Comparison of ENCODE assay signal across 8 cellular contexts in genomic region chr19:2061936-2062729, GRCh38. TPM values are rescaled to one million over a fixed set of nuclear protein-coding genes. Genes with fewer than 3 reads are reported as not detected.
DNase-seq lines count a peak whose midpoint lies in the region; ATAC-seq, FAIRE-seq and TF ChIP-seq lines count a peak whose summit lies in the region.

No MANE protein-coding gene starts in this region.

- H3K9me3 ChIP-seq in PC-9 (ENCODE audit: insufficient read depth, low read depth) (no peaks in the 10 kb centered on the region), pancreas (no peaks in the 10 kb centered on the region)

- CTCF ChIA-PET in PC-9 (lab: Charles Lee): interaction anchor here (0.6 kb wide), 2 partner anchors 26 to 201 kb away, joined by 3 to 4 read pairs; no protein-coding TSS in a partner anchor

- peak overlapping the region; percentile 88 for H2AFZ ChIP-seq in PC-9

- peak overlapping the region; percentile 85 for H3K4me2 ChIP-seq in PC-9

- POLR2A ChIA-PET in PC-9 (lab: Charles Lee; ENCODE audit: unreplicated experiment): interaction anchor here (0.6 kb wide), 1 partner anchor 158 kb away, joined by 3 read pairs; no protein-coding TSS in a partner anchor

- peaks cover 24% of the 10 kb centered on the region for H3K4me1 ChIP-seq in PC-9 (replicated peaks; ENCODE audit: insufficient read depth)
- peaks cover 22 to 29% (median 27%) of the 10 kb centered on the region in 3 donors for H3K4me1 ChIP-seq in pancreas

- ATAC-seq in pancreas: peak in 1 of 4 donors; percentile 6
- no peak for ATAC-seq in HG02981 (IDR thresholded peaks at IDR 0.05; ENCODE audit: unreplicated experiment)

- H3K4me3 ChIP-seq in PC-9: peak overlapping the region; percentile 73
- peak overlapping the region; percentile 62 for H3K4me3 ChIP-seq in epithelial cell of proximal tubule (ENCODE audit: low read depth, low read length)
- H3K4me3 ChIP-seq in pancreas: peak overlapping the region; percentile 19 to 79 (median 68)

- H3K4me3 Mint-ChIP-seq in T-helper 1 cell treated with Interleukin-12 subunit alpha and Interleukin-12 subunit beta and Interleukin-4 antibody, amounts not matched to agents 30 μg/mL and 1 μg/mL, for 36 hours: peak overlapping the region; percentile 83

- TSS peak; percentile 64 for BruUV-seq in PC-9 (replicated peaks; lab: Mats Ljungman, UMichigan)

- H3K27me3 Mint-ChIP-seq in T-helper 1 cell treated with Interleukin-12 subunit alpha and Interleukin-12 subunit beta and Interleukin-4 antibody, amounts not matched to agents 30 μg/mL and 1 μg/mL, for 36 hours (ENCODE audit: low read depth): no peaks in the 10 kb centered on the region

- 0 out of 2 replicates have a peak, but pooled peaks cover 6% of the 10 kb centered on the region for H3K79me2 ChIP-seq in PC-9 (ENCODE audit: low read depth)

- peaks cover 2% of the 10 kb centered on the region for H3K36me3 Mint-ChIP-seq in T-helper 1 cell treated with Interleukin-12 subunit alpha and Interleukin-12 subunit beta and Interleukin-4 antibody, amounts not matched to agents 30 μg/mL and 1 μg/mL, for 36 hours (ENCODE audit: low read depth)

- peak overlapping the region; percentile 85 for H3K27ac Mint-ChIP-seq in T-helper 1 cell treated with Interleukin-12 subunit alpha and Interleukin-12 subunit beta and Interleukin-4 antibody, amounts not matched to agents 30 μg/mL and 1 μg/mL, for 36 hours

- no peak for DNase-seq in T-helper 1 cell
- DNase-seq in PC-9: no peak
- no peak for DNase-seq in epithelial cell of proximal tubule (ENCODE audit: low read depth)
- peak in 3 of 6 donors; percentile 49 to 78 (median 70) for DNase-seq in pancreas
- no peak for DNase-seq in EL
- no peak for DNase-seq in hippocampal formation (lab: John Stamatoyannopoulos, UW)

- peaks cover 15% of the 10 kb centered on the region for H3K4me1 Mint-ChIP-seq in T-helper 1 cell treated with Interleukin-12 subunit alpha and Interleukin-12 subunit beta and Interleukin-4 antibody, amounts not matched to agents 30 μg/mL and 1 μg/mL, for 36 hours (ENCODE audit: low read depth)

- H3K36me3 ChIP-seq in PC-9 (ENCODE audit: low read depth) (no peaks in the 10 kb centered on the region), pancreas (no peaks in the 10 kb centered on the region)

- intact Hi-C loops in PC-9 (cut with micrococcal nuclease; ENCODE audit: unreplicated experiment): loop anchor here (2.0 kb wide), 2 partner anchors 33 to 43 kb away; no protein-coding TSS in a partner anchor
- intact Hi-C loops in pancreas (cut with DNase I): loop anchor here in 1 of 3 donors (10.0 kb wide), 1 partner anchor 127 kb away; no protein-coding TSS in a partner anchor

- no peaks in the 10 kb centered on the region for H3K9me3 Mint-ChIP-seq in T-helper 1 cell treated with Interleukin-12 subunit alpha and Interleukin-12 subunit beta and Interleukin-4 antibody, amounts not matched to agents 30 μg/mL and 1 μg/mL, for 36 hours

- H3K27ac ChIP-seq in PC-9 (peak overlapping the region; percentile 37; the same call in 1 of the 2 replicates), pancreas (peak overlapping the region; percentile 99 to 100 (median 100))

- H3F3A ChIP-seq in PC-9 (ENCODE audit: insufficient read depth, low read depth): peaks cover 17% of the 10 kb centered on the region; the same call in 1 of the 2 replicates

- TF ChIP-seq CTCF in PC-9 (conservative IDR thresholded peaks at IDR 0.05) (no peak), epithelial cell of proximal tubule (conservative IDR thresholded peaks at IDR 0.05; ENCODE audit: low read depth, low read length) (no peak), pancreas (IDR thresholded peaks at IDR 0.05) (no peak)

- H3K27me3 ChIP-seq in PC-9 (ENCODE audit: insufficient read depth, low read depth) (no peaks in the 10 kb centered on the region), pancreas (no peaks in the 10 kb centered on the region)

- H4K20me1 ChIP-seq in PC-9 (ENCODE audit: insufficient read depth): no peaks in the 10 kb centered on the region

- H3K9me2 ChIP-seq in PC-9 (ENCODE audit: insufficient read depth): no peaks in the 10 kb centered on the region

- WGBS in pancreas, 2 donors: 32% methylated on average over 24 of the region's 24 CpGs

- FAIRE-seq in pancreas (lab: Jason Lieb, UNC): no peak

RNA-seq across cellular contexts. Expression of gene MKNK2, which starts 11.1 kb away (rescaled TPM):
- total RNA-seq in PC-9 (2021): 132 and 166 TPM in 2 replicates
- 118 and 154 TPM in 2 replicates for total RNA-seq in epithelial cell of proximal tubule
- total RNA-seq in pancreas: 100 to 1,000 TPM; 178 to 446 (median 252) TPM
- polyA plus RNA-seq in pancreas: 100 to 1,000 TPM; 102 to 143 TPM

RNA-seq across cellular contexts. Expression of gene MOB3A, which starts 34.0 kb away (rescaled TPM):
- total RNA-seq in PC-9 (2021) (22.8 and 28.9 TPM in 2 replicates), epithelial cell of proximal tubule (29.9 and 36.0 TPM in 2 replicates), pancreas (10 to 100 TPM; 14.5 to 26.0 (median 17.4) TPM)
- 10 to 100 TPM in 1 of 2 donors, 1 to 10 TPM in 1; 9.2 to 11.1 TPM for polyA plus RNA-seq in pancreas

RNA-seq across cellular contexts. Expression of gene IZUMO4, which starts 34.6 kb away (rescaled TPM):
- total RNA-seq in PC-9 (2021) (1.5 and 2.4 TPM in 2 replicates), epithelial cell of proximal tubule (1.0 and 5.2 TPM in 2 replicates), pancreas (10 to 100 TPM in 1 of 6 donors, 1 to 10 TPM in 5; 5.2 to 10.5 (median 7.0) TPM)
- 10 to 100 TPM; 32.8 to 42.2 TPM for polyA plus RNA-seq in pancreas

RNA-seq across cellular contexts. Expression of gene BTBD2, which starts 46.6 kb away (rescaled TPM):
- 79.2 and 81.0 TPM in 2 replicates for total RNA-seq in PC-9 (2021)
- total RNA-seq in epithelial cell of proximal tubule: 56.2 and 59.7 TPM in 2 replicates
- total RNA-seq in pancreas: 10 to 100 TPM; 33.9 to 46.4 (median 36.6) TPM
- 10 to 100 TPM; 35.6 to 44.4 TPM for polyA plus RNA-seq in pancreas
